In the genomic region with DNA sequence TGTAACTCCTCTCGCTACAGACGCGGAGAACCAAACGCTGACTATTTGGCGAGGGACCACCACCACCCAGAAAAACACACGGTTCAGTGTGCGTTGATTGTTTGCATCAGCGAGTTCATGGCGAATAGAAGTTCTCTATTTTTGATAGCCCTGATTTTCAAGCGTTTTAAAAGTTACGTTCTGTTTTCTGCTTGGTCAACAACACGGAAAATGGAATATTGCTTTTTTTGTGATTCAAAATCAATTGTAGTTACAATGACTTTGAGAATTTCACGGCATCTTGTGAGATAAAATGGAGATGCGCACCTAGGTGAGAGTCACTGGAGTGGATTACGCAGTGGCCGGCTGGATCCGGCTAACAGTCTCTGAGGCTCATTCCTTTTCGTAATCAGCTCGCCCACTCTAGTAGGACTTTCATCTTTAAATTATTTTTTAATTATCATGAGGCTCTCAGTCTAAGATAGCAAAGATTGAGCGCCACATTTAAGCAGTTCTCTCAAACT, we compare ENCODE assay signal across 8 cellular contexts. TPM values are rescaled to one million over a fixed set of nuclear protein-coding genes. Genes with fewer than 3 reads are reported as not detected.
A peak's percentile ranks its signal among the peaks of the same experiment; 100 is the strongest.
DNase-seq lines count a peak whose midpoint lies in the region; ATAC-seq, FAIRE-seq and TF ChIP-seq lines count a peak whose summit lies in the region.

No MANE protein-coding gene starts in this region.

- no peak for DNase-seq in AG04449 (ENCODE audit: low read depth, low spot score)
- no peak for DNase-seq in H54 (ENCODE audit: insufficient read length, low spot score)
- no peak for DNase-seq in WTC11 (ENCODE audit: low spot score)
- DNase-seq in progenitor cell of endocrine pancreas (ENCODE audit: low spot score, unreplicated experiment): no peak
- DNase-seq in NCI-H1694 (lab: John Stamatoyannopoulos, UW): no peak
- DNase-seq in COLO829 (ENCODE audit: low spot score): no peak

- H3K4me1 Mint-ChIP-seq in WTC11: peaks cover 15% of the 10 kb centered on the region
- H3K4me1 Mint-ChIP-seq in progenitor cell of endocrine pancreas (ENCODE audit: low read depth): peaks cover 17% of the 10 kb centered on the region

- H3K9me3 Mint-ChIP-seq in WTC11 (no peaks in the 10 kb centered on the region), progenitor cell of endocrine pancreas (ENCODE audit: low read depth) (no peaks in the 10 kb centered on the region)

- H3K27me3 ChIP-seq in gastroesophageal sphincter: no peaks in the 10 kb centered on the region

- ATAC-seq in WTC11: no peak
- ATAC-seq in gastroesophageal sphincter: no peak
- ATAC-seq in GM21390 (IDR thresholded peaks at IDR 0.05; ENCODE audit: unreplicated experiment): no peak

- H3K36me3 Mint-ChIP-seq in WTC11 (no peaks in the 10 kb centered on the region), progenitor cell of endocrine pancreas (ENCODE audit: insufficient read depth) (no peaks in the 10 kb centered on the region)

- CTCF ChIA-PET in AG04449 (lab: Yijun Ruan, JAX) (interaction anchor here (0.9 to 7.9 kb wide), 5 partner anchors 11 to 169 kb away, joined by 3 to 287 read pairs (median 30); no protein-coding TSS in a partner anchor), WTC11 (lab: Charles Lee) (interaction anchor here (1.0 to 4.4 kb wide), 6 partner anchors 10 to 233 kb away, joined by 3 to 64 read pairs (median 49); no protein-coding TSS in a partner anchor)

- peak; percentile 60 for FAIRE-seq in H54 (lab: Jason Lieb, UNC)

- peaks cover 0 to 26% (median 5%) of the 10 kb centered on the region in 3 donors for H3K4me1 ChIP-seq in gastroesophageal sphincter

- no peak for TF ChIP-seq POLR2A in H54 (IDR thresholded peaks at IDR 0.05; ENCODE audit: low read depth, low read length)
- no peak for TF ChIP-seq POLR2A in gastroesophageal sphincter (IDR thresholded peaks at IDR 0.05)

- H3K27ac ChIP-seq in gastroesophageal sphincter: peak overlapping the region; percentile 93 to 100 (median 98)

- peaks cover 29% of the 10 kb centered on the region for H3K27me3 Mint-ChIP-seq in WTC11 (ENCODE audit: low read depth)
- peaks cover 16% of the 10 kb centered on the region for H3K27me3 Mint-ChIP-seq in progenitor cell of endocrine pancreas

- H3K4me3 ChIP-seq in AG04449 (ENCODE audit: low read depth, low read length): peak overlapping the region; percentile 56
- peak overlapping the region; percentile 78 to 81 for H3K4me3 ChIP-seq in gastroesophageal sphincter

- WGBS in gastroesophageal sphincter (ENCODE audit: low coverage in 1 of 2), 2 donors: 4 to 5% methylated on average over 16 to 19 of the region's 20 CpGs

- H3K36me3 ChIP-seq in gastroesophageal sphincter: no peaks in the 10 kb centered on the region

- TF ChIP-seq EP300 in gastroesophageal sphincter (IDR thresholded peaks at IDR 0.05): no peak

- POLR2A ChIA-PET in AG04449 (lab: Yijun Ruan, JAX): interaction anchor here (1.5 kb wide), 1 partner anchor 192 kb away, joined by 3 read pairs; no protein-coding TSS in a partner anchor
- POLR2A ChIA-PET in WTC11 (lab: Charles Lee): interaction anchor here (1.0 to 1.9 kb wide), 2 partner anchors 91 to 93 kb away, joined by 3 to 5 read pairs; a partner anchor contains a TSS

- no peaks in the 10 kb centered on the region for H3K9me3 ChIP-seq in gastroesophageal sphincter

- H3K4me3 Mint-ChIP-seq in WTC11 (peak overlapping the region; percentile 89), progenitor cell of endocrine pancreas (ENCODE audit: low read depth) (peak overlapping the region; percentile 92)

- H3K27ac Mint-ChIP-seq in WTC11: peak overlapping the region; percentile 97
- peak overlapping the region; percentile 99 for H3K27ac Mint-ChIP-seq in progenitor cell of endocrine pancreas

- no peak for TF ChIP-seq CTCF in AG04449 (IDR thresholded peaks at IDR 0.05; ENCODE audit: insufficient read depth, low read length, missing control alignments)
- TF ChIP-seq CTCF in WTC11 (IDR thresholded peaks at IDR 0.05): no peak
- TF ChIP-seq CTCF in gastroesophageal sphincter (IDR thresholded peaks at IDR 0.05): no peak
- TF ChIP-seq CTCF in progenitor cell of endocrine pancreas (IDR thresholded peaks at IDR 0.05; ENCODE audit: unreplicated experiment): no peak

TF ChIP-seq in WTC11, 78 proteins besides CTCF, POLR2A, EP300 and RAD21:
- TF ChIP-seq, protein P1, sequence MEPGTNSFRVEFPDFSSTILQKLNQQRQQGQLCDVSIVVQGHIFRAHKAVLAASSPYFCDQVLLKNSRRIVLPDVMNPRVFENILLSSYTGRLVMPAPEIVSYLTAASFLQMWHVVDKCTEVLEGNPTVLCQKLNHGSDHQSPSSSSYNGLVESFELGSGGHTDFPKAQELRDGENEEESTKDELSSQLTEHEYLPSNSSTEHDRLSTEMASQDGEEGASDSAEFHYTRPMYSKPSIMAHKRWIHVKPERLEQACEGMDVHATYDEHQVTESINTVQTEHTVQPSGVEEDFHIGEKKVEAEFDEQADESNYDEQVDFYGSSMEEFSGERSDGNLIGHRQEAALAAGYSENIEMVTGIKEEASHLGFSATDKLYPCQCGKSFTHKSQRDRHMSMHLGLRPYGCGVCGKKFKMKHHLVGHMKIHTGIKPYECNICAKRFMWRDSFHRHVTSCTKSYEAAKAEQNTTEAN (CRISPR knock-in tag; IDR thresholded peaks at IDR 0.05): no peak
- TF ChIP-seq GABPB1 (CRISPR knock-in tag; IDR thresholded peaks at IDR 0.05): peak; percentile 3; the same call in 1 of the 2 replicates
- TF ChIP-seq, protein P2, sequence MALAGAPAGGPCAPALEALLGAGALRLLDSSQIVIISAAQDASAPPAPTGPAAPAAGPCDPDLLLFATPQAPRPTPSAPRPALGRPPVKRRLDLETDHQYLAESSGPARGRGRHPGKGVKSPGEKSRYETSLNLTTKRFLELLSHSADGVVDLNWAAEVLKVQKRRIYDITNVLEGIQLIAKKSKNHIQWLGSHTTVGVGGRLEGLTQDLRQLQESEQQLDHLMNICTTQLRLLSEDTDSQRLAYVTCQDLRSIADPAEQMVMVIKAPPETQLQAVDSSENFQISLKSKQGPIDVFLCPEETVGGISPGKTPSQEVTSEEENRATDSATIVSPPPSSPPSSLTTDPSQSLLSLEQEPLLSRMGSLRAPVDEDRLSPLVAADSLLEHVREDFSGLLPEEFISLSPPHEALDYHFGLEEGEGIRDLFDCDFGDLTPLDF (CRISPR knock-in tag; IDR thresholded peaks at IDR 0.05): no peak

RNA-seq across cellular contexts. Expression of a gene that starts 54.8 kb away (rescaled TPM):
- total RNA-seq in WTC11 (2021): not detected in 3 replicates
- total RNA-seq in gastroesophageal sphincter: not detected
- total RNA-seq in progenitor cell of endocrine pancreas: not detected in 2 replicates
